In the genomic region with DNA sequence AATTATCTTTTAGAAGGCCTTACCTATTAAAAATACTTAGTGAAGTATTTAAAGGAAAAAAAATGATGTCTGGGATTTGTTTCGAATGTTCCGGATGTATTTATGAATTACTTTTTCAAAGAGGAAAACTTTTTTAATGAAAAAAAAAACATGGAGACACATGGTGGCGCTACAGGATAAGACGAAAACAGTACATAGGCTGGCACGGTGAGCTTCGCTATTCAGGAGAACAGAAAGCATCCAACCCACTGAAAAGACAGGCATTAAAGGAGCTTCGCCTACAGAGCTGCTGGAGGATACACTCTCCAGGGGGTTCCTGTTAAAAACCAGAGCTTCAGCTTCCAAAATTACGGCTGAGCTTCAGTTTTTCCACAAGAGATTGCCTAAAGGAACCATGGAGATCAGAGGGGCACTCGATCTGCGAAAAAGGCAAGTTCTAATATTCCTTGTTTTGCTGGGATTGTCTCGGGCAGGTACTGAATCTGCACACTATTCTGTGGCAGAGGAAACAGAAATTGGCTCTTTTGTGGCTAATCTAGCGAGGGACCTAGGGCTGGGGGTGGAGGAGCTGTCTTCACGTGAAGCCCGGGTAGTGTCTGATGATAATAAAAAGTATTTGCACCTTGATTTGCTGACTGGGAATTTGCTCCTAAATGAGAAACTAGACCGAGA, we compare ENCODE assay signal across 8 cellular contexts. TPM values are rescaled to one million over a fixed set of nuclear protein-coding genes. Genes with fewer than 3 reads are reported as not detected.
DNase-seq lines count a peak whose midpoint lies in the region; ATAC-seq and TF ChIP-seq lines count a peak whose summit lies in the region.

Gene PCDHB14, plus strand, starts transcription at position 232 of the 672 bp plus-strand sequence. Its CDS starts 163 bp downstream, at position 395.

- DNase-seq in Right ventricle myocardium superior: no peak
- no peak for DNase-seq in left ventricle myocardium superior
- DNase-seq in NCI-H2171 (lab: John Stamatoyannopoulos, UW): peak; percentile 6
- peak; percentile 39 to 41 for DNase-seq in cardiac fibroblast (ENCODE audit: low read depth in 2 of 2)
- DNase-seq in myocyte (ENCODE audit: low read depth): peak; percentile 5
- no peak for DNase-seq in tibial nerve (ENCODE audit: low spot score in 2 of 2)
- no peak for DNase-seq in effector CD8-positive, alpha-beta T cell (lab: John Stamatoyannopoulos, UW)

- no peak within 1 kb of the TSS for H3K27ac ChIP-seq in tibial nerve

- no peaks in the 10 kb centered on the region for H3K27me3 ChIP-seq in tibial nerve

- H3K36me3 ChIP-seq in tibial nerve: peaks cover 0 to 20% (median 0%) of the 10 kb centered on the region in 3 donors

- 28 to 31% methylated on average over 15 of the region's 15 CpGs for WGBS in tibial nerve, 2 donors

- H3K4me1 ChIP-seq in tibial nerve: no peaks in the 10 kb centered on the region

- no peak for TF ChIP-seq EP300 in tibial nerve (IDR thresholded peaks at IDR 0.05)

- intact Hi-C loops in Right ventricle myocardium superior (cut with DNase I): no loop called here
- intact Hi-C loops in left ventricle myocardium superior (cut with micrococcal nuclease): no loop called here

- no peak for TF ChIP-seq POLR2A in tibial nerve (IDR thresholded peaks at IDR 0.05)

- H3K9me3 ChIP-seq in tibial nerve: peaks cover 4 to 98% (median 43%) of the 10 kb centered on the region in 4 donors

- peak within 1 kb of the TSS; percentile 1 to 8 for H3K4me3 ChIP-seq in cardiac fibroblast (replicated peaks in 1 of 2; ENCODE audit: low read depth in 2 of 2, low read length in 2 of 2)
- peak within 1 kb of the TSS in 1 of 4 donors; percentile 27 for H3K4me3 ChIP-seq in tibial nerve

- TF ChIP-seq CTCF in cardiac fibroblast (IDR thresholded peaks at IDR 0.05; ENCODE audit: low read depth, low read length) (peak; percentile 6), tibial nerve (IDR thresholded peaks at IDR 0.05) (no peak)

- peak; percentile 56 for ATAC-seq in Right ventricle myocardium superior (ENCODE audit: poor library complexity)
- no peak for ATAC-seq in left ventricle myocardium superior
- no peak for ATAC-seq in GM21528 (IDR thresholded peaks at IDR 0.05; ENCODE audit: low FRiP score, unreplicated experiment)

RNA-seq across cellular contexts. Expression of gene PCDHB14, which starts in this region (rescaled TPM):
- total RNA-seq in Right ventricle myocardium superior (3.3 TPM), left ventricle myocardium superior (2.5 TPM), myocyte (6.2 and 6.9 TPM in 2 replicates), tibial nerve (10 to 100 TPM in 2 of 4 donors, 1 to 10 TPM in 2; 6.6 to 13.0 (median 10.3) TPM)
- 3.7 TPM for polyA plus RNA-seq in myocyte (2012)

Comparison
In these comparisons a context has a peak if more than half of its experiments do, and no peak if none do; other contexts are left out.
1. DNase-seq: peak in NCI-H2171 (single experiment), cardiac fibroblast (2 of 2) and myocyte (single experiment); none in Right ventricle myocardium superior (single experiment), left ventricle myocardium superior (single experiment), tibial nerve (0 of 2) and effector CD8-positive, alpha-beta T cell (single experiment).